20 cellular contexts compared by ENCODE assay signal in genomic region chr11:108486331-108486730, GRCh38. TPM values are rescaled to one million over a fixed set of nuclear protein-coding genes. Genes with fewer than 3 reads are reported as not detected.
DNase-seq lines count a peak whose midpoint lies in the region; ATAC-seq and TF ChIP-seq lines count a peak whose summit lies in the region.
"Had no signal": no experiment of that assay in that cellular context is flagged by ENCODE, and none has a peak within 500 bp of the region (broad histone marks: within the 10 kb centered on the region; RNA-seq: fewer than 3 reads in every experiment).

No MANE protein-coding gene starts in this region.

- no peaks in the 10 kb centered on the region for H3K9me3 Mint-ChIP-seq in activated T-helper 1 cell treated with anti-CD3 and anti-CD28 coated beads, Interleukin-12 subunit alpha, Interleukin-12 subunit beta, Interleukin-2, Interleukin-4 antibody, amounts not matched to agents 30 ng/mL and 10 ng/mL and 1 ng/mL, durations not matched to agents 14 hours and 24 hours and 36 hours
- no peaks in the 10 kb centered on the region for H3K9me3 Mint-ChIP-seq in stimulated activated effector memory CD8-positive, alpha-beta T cell treated with anti-CD3 and anti-CD28 coated beads, Interleukin-12 subunit alpha, Interleukin-12 subunit beta, amount 100 ng/mL, for 72 hours
- H3K9me3 Mint-ChIP-seq: CD4-positive, alpha-beta T cell; HFFc6 had no signal

- peak overlapping the region; percentile 38 for H2AK5ac ChIP-seq in mesendoderm (ENCODE audit: low read length)

- no CpG with 5 or more reads among the region's 3 CpGs for WGBS in mesendoderm (ENCODE audit: extremely low coverage, insufficient coverage, low lambda C conversion rate)

- H4K8ac ChIP-seq in mesendoderm (ENCODE audit: low read depth, low read length), result no peak overlapping the region

- peaks cover 6% of the 10 kb centered on the region; the same call in 1 of the 2 replicates for H3K79me2 ChIP-seq in DND-41 (ENCODE audit: insufficient read depth, low read length)
- H3K79me2 ChIP-seq in mesendoderm (ENCODE audit: control insufficient read depth, insufficient read depth, low read length), result no peaks in the 10 kb centered on the region

- H3K4me1 ChIP-seq in DND-41 (ENCODE audit: insufficient read depth, low read length) (no peaks in the 10 kb centered on the region), mesendoderm (ENCODE audit: control insufficient read depth, low read depth, low read length) (peaks cover 2% of the 10 kb centered on the region)

- H2AFZ ChIP-seq in DND-41 (ENCODE audit: low read depth, low read length), result no peak overlapping the region

- H2BK120ac ChIP-seq in mesendoderm (ENCODE audit: low read depth, low read length), result no peak overlapping the region

- no peak overlapping the region for H4K5ac ChIP-seq in mesendoderm (ENCODE audit: low read length)

- H3K27me3 Mint-ChIP-seq in activated T-helper 1 cell treated with anti-CD3 and anti-CD28 coated beads, Interleukin-12 subunit alpha, Interleukin-12 subunit beta, Interleukin-2, Interleukin-4 antibody, amounts not matched to agents 30 ng/mL and 10 ng/mL and 1 ng/mL, durations not matched to agents 14 hours and 24 hours and 36 hours (ENCODE audit: insufficient read depth), result no peaks in the 10 kb centered on the region
- H3K27me3 Mint-ChIP-seq: CD4-positive, alpha-beta T cell had no signal

- H3K27ac ChIP-seq in DND-41 (ENCODE audit: low read length) (no peak overlapping the region), mesendoderm (ENCODE audit: low read depth, low read length) (peak overlapping the region; percentile 11)
- H3K27ac ChIP-seq: C4-2B, HL-60 had no signal

- peaks cover 32% of the 10 kb centered on the region for H3K36me3 Mint-ChIP-seq in activated T-helper 1 cell treated with anti-CD3 and anti-CD28 coated beads, Interleukin-12 subunit alpha, Interleukin-12 subunit beta, Interleukin-2, Interleukin-4 antibody, amounts not matched to agents 30 ng/mL and 10 ng/mL and 1 ng/mL, durations not matched to agents 14 hours and 24 hours and 36 hours (ENCODE audit: low read depth)
- H3K36me3 Mint-ChIP-seq in stimulated activated effector memory CD8-positive, alpha-beta T cell treated with anti-CD3 and anti-CD28 coated beads, Interleukin-12 subunit alpha, Interleukin-12 subunit beta, amount 100 ng/mL, for 72 hours, result peaks cover 61% of the 10 kb centered on the region

- 0 out of 3 replicates have a peak, but pooled peaks have one; percentile 33 for ATAC-seq in DND-41 (ENCODE audit: insufficient read depth, low read depth)
- ATAC-seq in stimulated activated effector memory CD8-positive, alpha-beta T cell treated with anti-CD3 and anti-CD28 coated beads, Interleukin-12 subunit alpha, Interleukin-12 subunit beta, amount 100 ng/mL, for 72 hours, result no peak
- ATAC-seq: HCT116 had no signal

- H3K27me3 ChIP-seq in DND-41 (ENCODE audit: insufficient read depth, low read length, poor library complexity) (no peaks in the 10 kb centered on the region), mesendoderm (ENCODE audit: insufficient read depth, low read length, poor library complexity) (no peaks in the 10 kb centered on the region)

- peaks cover 93% of the 10 kb centered on the region for H3K36me3 ChIP-seq in DND-41 (ENCODE audit: insufficient read depth, low read length)
- no peaks in the 10 kb centered on the region for H3K36me3 ChIP-seq in mesendoderm (ENCODE audit: control insufficient read depth, insufficient read depth, low read length)

- peaks cover 9% of the 10 kb centered on the region for H3K4me1 Mint-ChIP-seq in activated T-helper 1 cell treated with anti-CD3 and anti-CD28 coated beads, Interleukin-12 subunit alpha, Interleukin-12 subunit beta, Interleukin-2, Interleukin-4 antibody, amounts not matched to agents 30 ng/mL and 10 ng/mL and 1 ng/mL, durations not matched to agents 14 hours and 24 hours and 36 hours (ENCODE audit: low read depth)
- no peaks in the 10 kb centered on the region for H3K4me1 Mint-ChIP-seq in stimulated activated effector memory CD8-positive, alpha-beta T cell treated with anti-CD3 and anti-CD28 coated beads, Interleukin-12 subunit alpha, Interleukin-12 subunit beta, amount 100 ng/mL, for 72 hours

- no peaks in the 10 kb centered on the region for H4K20me1 ChIP-seq in DND-41 (ENCODE audit: insufficient read depth, low read length)

- no peak overlapping the region for H3K9ac ChIP-seq in DND-41 (ENCODE audit: low read depth, low read length)
- H3K9ac ChIP-seq in mesendoderm (ENCODE audit: low read length), result no peak overlapping the region

- H3K23ac ChIP-seq in mesendoderm (ENCODE audit: low read length), result no peak overlapping the region

- H3K4me3 ChIP-seq in DND-41 (ENCODE audit: low read depth in 1 of 2, low read length in 2 of 2) (no peak overlapping the region), mesendoderm (ENCODE audit: low read length) (no peak overlapping the region)

- no peaks in the 10 kb centered on the region for H3K9me3 ChIP-seq in DND-41 (ENCODE audit: insufficient read depth, low read length, severe bottlenecking)

- H3K79me1 ChIP-seq in mesendoderm (ENCODE audit: low read length), result no peaks in the 10 kb centered on the region

- no peak for TF ChIP-seq CTCF in DND-41 (IDR thresholded peaks at IDR 0.05; ENCODE audit: borderline replicate concordance, extremely low read depth, low read length, poor library complexity, severe bottlenecking)

- peak overlapping the region; percentile 64 for H3K18ac ChIP-seq in mesendoderm (ENCODE audit: low read length)

- no peak overlapping the region for H3K4me2 ChIP-seq in DND-41 (ENCODE audit: insufficient read depth, low read length)
- H3K4me2 ChIP-seq in mesendoderm (ENCODE audit: low read length), result no peak overlapping the region

- intact Hi-C loops in activated T-helper 1 cell treated with anti-CD3 and anti-CD28 coated beads, Interleukin-12 subunit alpha, Interleukin-12 subunit beta, Interleukin-2, Interleukin-4 antibody, amounts not matched to agents 30 ng/mL and 10 ng/mL and 1 ng/mL, durations not matched to agents 14 hours and 24 hours and 36 hours (cut with micrococcal nuclease), result no loop called here

- H2BK5ac ChIP-seq in mesendoderm (ENCODE audit: low read length), result no peak overlapping the region

- H2BK15ac ChIP-seq in mesendoderm (replicated peaks; ENCODE audit: low read depth), result no peak overlapping the region

- H3K56ac ChIP-seq in mesendoderm (ENCODE audit: low read length), result no peak overlapping the region

- no peak overlapping the region for H3K4ac ChIP-seq in mesendoderm (ENCODE audit: low read depth, low read length)

- DNase-seq in DND-41, result no peak
- DNase-seq in activated T-helper 1 cell treated with anti-CD3 and anti-CD28 coated beads, Interleukin-12 subunit alpha, Interleukin-12 subunit beta, Interleukin-2, Interleukin-4 antibody, amounts not matched to agents 30 ng/mL and 10 ng/mL and 1 ng/mL, durations not matched to agents 14 hours and 24 hours and 36 hours (ENCODE audit: low spot score), result no peak
- DNase-seq in mesendoderm, result peak; percentile 53
- no peak for DNase-seq in stimulated activated effector memory CD8-positive, alpha-beta T cell treated with anti-CD3 and anti-CD28 coated beads, Interleukin-12 subunit alpha, Interleukin-12 subunit beta, amount 100 ng/mL, for 72 hours (ENCODE audit: low spot score in 2 of 2)
- no peak for DNase-seq in A172 (ENCODE audit: low spot score)
- DNase-seq in AG08395 (ENCODE audit: low spot score), result no peak
- no peak for DNase-seq in SW 1271 (lab: John Stamatoyannopoulos, UW)
- DNase-seq: ACHN; AML-193; CD4-positive, alpha-beta T cell; DMS153; DMS79; GF-D8; GOT3; H7; HFFc6 had no signal

- H3K4me3 Mint-ChIP-seq in activated T-helper 1 cell treated with anti-CD3 and anti-CD28 coated beads, Interleukin-12 subunit alpha, Interleukin-12 subunit beta, Interleukin-2, Interleukin-4 antibody, amounts not matched to agents 30 ng/mL and 10 ng/mL and 1 ng/mL, durations not matched to agents 14 hours and 24 hours and 36 hours, result no peak overlapping the region
- no peak overlapping the region for H3K4me3 Mint-ChIP-seq in stimulated activated effector memory CD8-positive, alpha-beta T cell treated with anti-CD3 and anti-CD28 coated beads, Interleukin-12 subunit alpha, Interleukin-12 subunit beta, amount 100 ng/mL, for 72 hours
- H3K4me3 Mint-ChIP-seq: CD4-positive, alpha-beta T cell; HFFc6 had no signal

- peak overlapping the region; percentile 30 for H3K27ac Mint-ChIP-seq in activated T-helper 1 cell treated with anti-CD3 and anti-CD28 coated beads, Interleukin-12 subunit alpha, Interleukin-12 subunit beta, Interleukin-2, Interleukin-4 antibody, amounts not matched to agents 30 ng/mL and 10 ng/mL and 1 ng/mL, durations not matched to agents 14 hours and 24 hours and 36 hours
- H3K27ac Mint-ChIP-seq in stimulated activated effector memory CD8-positive, alpha-beta T cell treated with anti-CD3 and anti-CD28 coated beads, Interleukin-12 subunit alpha, Interleukin-12 subunit beta, amount 100 ng/mL, for 72 hours, result peak overlapping the region; percentile 11
- H3K27ac Mint-ChIP-seq: CD4-positive, alpha-beta T cell; HFFc6 had no signal

RNA-seq across cellular contexts. Expression of gene POGLUT3, which starts 11.9 kb away (rescaled TPM):
- 8.5 TPM in 2 replicates for total RNA-seq in activated T-helper 1 cell treated with anti-CD3 and anti-CD28 coated beads, Interleukin-12 subunit alpha, Interleukin-12 subunit beta, Interleukin-2, Interleukin-4 antibody, amounts not matched to agents 30 ng/mL and 10 ng/mL and 1 ng/mL, durations not matched to agents 14 hours and 24 hours and 36 hours
- 16.5 TPM for polyA plus RNA-seq in mesendoderm (2013, experiment 1 of 2)
- 16.4 TPM for polyA plus RNA-seq in mesendoderm (2013, experiment 2 of 2)
- 43.1 and 46.0 TPM in 2 replicates for total RNA-seq in A172 (2014; rRNA removed; shearing (Covaris generic))

RNA-seq across cellular contexts. Expression of gene C11orf65, which starts 19.0 kb away (rescaled TPM):
- 0.57 and 0.64 TPM in 2 replicates for total RNA-seq in activated T-helper 1 cell treated with anti-CD3 and anti-CD28 coated beads, Interleukin-12 subunit alpha, Interleukin-12 subunit beta, Interleukin-2, Interleukin-4 antibody, amounts not matched to agents 30 ng/mL and 10 ng/mL and 1 ng/mL, durations not matched to agents 14 hours and 24 hours and 36 hours
- polyA plus RNA-seq in mesendoderm (2013, experiment 1 of 2), result 0.42 TPM
- polyA plus RNA-seq in mesendoderm (2013, experiment 2 of 2), result 0.53 TPM
- 0.28 and 0.53 TPM in 2 replicates for total RNA-seq in A172 (2014; rRNA removed; shearing (Covaris generic))
- total RNA-seq: HT1080 had no signal
